Comparison of ENCODE assay signal across 1 cellular context in the genomic region with DNA sequence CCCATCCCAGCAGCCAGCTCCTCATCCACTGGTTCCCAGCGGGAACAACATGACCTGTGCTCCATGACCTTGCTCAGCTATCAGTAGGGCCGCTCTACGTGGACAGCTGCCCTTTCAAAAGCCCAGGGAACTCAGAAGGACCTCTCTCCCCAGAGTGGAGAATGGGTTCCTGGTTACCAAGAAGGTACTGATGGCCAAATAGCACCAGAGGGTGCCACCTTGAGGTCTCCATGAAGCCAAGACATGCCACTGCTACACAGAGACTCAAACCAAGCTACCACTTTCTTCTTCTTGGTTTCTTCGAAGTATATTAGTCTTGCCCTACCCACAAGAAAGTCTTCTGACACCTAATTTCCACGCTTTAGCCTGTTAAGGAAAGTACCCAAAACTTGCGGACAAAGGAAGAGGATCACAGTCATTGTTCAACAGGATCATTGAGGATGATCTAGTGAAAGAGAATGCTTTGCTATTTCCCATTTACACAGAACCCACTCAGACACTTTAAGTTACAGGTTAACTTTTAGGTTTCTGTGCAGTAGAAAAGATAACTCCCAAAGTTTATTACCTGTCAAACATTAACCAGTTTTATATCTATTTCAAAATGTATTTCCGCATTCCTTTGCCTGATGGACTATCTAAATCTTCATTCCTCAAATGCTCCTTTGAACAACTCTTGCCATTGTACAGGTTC.
TF ChIP-seq lines count a peak whose summit lies in the region.

No MANE protein-coding gene starts in this region.

TF ChIP-seq in HepG2, 621 proteins besides CTCF, POLR2A, EP300 and RAD21 (continued from another document and continues in another):
- TF ChIP-seq, protein P1, sequence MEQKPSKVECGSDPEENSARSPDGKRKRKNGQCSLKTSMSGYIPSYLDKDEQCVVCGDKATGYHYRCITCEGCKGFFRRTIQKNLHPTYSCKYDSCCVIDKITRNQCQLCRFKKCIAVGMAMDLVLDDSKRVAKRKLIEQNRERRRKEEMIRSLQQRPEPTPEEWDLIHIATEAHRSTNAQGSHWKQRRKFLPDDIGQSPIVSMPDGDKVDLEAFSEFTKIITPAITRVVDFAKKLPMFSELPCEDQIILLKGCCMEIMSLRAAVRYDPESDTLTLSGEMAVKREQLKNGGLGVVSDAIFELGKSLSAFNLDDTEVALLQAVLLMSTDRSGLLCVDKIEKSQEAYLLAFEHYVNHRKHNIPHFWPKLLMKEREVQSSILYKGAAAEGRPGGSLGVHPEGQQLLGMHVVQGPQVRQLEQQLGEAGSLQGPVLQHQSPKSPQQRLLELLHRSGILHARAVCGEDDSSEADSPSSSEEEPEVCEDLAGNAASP (CRISPR knock-in tag; IDR thresholded peaks at IDR 0.05; ENCODE audit: borderline replicate concordance): no peak; the same call in 1 of the 2 replicates
- TF ChIP-seq THAP11 (CRISPR knock-in tag; IDR thresholded peaks at IDR 0.05): peak; percentile 39; the same call in 1 of the 2 replicates
- TF ChIP-seq ZFP41 (CRISPR knock-in tag; IDR thresholded peaks at IDR 0.05; ENCODE audit: borderline replicate concordance): no peak
- no peak for TF ChIP-seq ZSCAN31 (CRISPR knock-in tag; IDR thresholded peaks at IDR 0.05; ENCODE audit: low read depth)
- TF ChIP-seq, protein P2, sequence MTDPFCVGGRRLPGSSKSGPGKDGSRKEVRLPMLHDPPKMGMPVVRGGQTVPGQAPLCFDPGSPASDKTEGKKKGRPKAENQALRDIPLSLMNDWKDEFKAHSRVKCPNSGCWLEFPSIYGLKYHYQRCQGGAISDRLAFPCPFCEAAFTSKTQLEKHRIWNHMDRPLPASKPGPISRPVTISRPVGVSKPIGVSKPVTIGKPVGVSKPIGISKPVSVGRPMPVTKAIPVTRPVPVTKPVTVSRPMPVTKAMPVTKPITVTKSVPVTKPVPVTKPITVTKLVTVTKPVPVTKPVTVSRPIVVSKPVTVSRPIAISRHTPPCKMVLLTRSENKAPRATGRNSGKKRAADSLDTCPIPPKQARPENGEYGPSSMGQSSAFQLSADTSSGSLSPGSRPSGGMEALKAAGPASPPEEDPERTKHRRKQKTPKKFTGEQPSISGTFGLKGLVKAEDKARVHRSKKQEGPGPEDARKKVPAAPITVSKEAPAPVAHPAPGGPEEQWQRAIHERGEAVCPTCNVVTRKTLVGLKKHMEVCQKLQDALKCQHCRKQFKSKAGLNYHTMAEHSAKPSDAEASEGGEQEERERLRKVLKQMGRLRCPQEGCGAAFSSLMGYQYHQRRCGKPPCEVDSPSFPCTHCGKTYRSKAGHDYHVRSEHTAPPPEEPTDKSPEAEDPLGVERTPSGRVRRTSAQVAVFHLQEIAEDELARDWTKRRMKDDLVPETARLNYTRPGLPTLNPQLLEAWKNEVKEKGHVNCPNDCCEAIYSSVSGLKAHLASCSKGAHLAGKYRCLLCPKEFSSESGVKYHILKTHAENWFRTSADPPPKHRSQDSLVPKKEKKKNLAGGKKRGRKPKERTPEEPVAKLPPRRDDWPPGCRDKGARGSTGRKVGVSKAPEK (CRISPR knock-in tag; IDR thresholded peaks at IDR 0.05; ENCODE audit: borderline replicate concordance): no peak
- TF ChIP-seq, protein P3, sequence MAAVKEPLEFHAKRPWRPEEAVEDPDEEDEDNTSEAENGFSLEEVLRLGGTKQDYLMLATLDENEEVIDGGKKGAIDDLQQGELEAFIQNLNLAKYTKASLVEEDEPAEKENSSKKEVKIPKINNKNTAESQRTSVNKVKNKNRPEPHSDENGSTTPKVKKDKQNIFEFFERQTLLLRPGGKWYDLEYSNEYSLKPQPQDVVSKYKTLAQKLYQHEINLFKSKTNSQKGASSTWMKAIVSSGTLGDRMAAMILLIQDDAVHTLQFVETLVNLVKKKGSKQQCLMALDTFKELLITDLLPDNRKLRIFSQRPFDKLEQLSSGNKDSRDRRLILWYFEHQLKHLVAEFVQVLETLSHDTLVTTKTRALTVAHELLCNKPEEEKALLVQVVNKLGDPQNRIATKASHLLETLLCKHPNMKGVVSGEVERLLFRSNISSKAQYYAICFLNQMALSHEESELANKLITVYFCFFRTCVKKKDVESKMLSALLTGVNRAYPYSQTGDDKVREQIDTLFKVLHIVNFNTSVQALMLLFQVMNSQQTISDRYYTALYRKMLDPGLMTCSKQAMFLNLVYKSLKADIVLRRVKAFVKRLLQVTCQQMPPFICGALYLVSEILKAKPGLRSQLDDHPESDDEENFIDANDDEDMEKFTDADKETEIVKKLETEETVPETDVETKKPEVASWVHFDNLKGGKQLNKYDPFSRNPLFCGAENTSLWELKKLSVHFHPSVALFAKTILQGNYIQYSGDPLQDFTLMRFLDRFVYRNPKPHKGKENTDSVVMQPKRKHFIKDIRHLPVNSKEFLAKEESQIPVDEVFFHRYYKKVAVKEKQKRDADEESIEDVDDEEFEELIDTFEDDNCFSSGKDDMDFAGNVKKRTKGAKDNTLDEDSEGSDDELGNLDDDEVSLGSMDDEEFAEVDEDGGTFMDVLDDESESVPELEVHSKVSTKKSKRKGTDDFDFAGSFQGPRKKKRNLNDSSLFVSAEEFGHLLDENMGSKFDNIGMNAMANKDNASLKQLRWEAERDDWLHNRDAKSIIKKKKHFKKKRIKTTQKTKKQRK (IDR thresholded peaks at IDR 0.05; ENCODE audit: low read length): no peak
- TF ChIP-seq, protein P4, sequence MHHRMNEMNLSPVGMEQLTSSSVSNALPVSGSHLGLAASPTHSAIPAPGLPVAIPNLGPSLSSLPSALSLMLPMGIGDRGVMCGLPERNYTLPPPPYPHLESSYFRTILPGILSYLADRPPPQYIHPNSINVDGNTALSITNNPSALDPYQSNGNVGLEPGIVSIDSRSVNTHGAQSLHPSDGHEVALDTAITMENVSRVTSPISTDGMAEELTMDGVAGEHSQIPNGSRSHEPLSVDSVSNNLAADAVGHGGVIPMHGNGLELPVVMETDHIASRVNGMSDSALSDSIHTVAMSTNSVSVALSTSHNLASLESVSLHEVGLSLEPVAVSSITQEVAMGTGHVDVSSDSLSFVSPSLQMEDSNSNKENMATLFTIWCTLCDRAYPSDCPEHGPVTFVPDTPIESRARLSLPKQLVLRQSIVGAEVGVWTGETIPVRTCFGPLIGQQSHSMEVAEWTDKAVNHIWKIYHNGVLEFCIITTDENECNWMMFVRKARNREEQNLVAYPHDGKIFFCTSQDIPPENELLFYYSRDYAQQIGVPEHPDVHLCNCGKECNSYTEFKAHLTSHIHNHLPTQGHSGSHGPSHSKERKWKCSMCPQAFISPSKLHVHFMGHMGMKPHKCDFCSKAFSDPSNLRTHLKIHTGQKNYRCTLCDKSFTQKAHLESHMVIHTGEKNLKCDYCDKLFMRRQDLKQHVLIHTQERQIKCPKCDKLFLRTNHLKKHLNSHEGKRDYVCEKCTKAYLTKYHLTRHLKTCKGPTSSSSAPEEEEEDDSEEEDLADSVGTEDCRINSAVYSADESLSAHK (CRISPR knock-in tag; IDR thresholded peaks at IDR 0.05; ENCODE audit: borderline replicate concordance): no peak
- no peak for TF ChIP-seq KDM3A (CRISPR knock-in tag; IDR thresholded peaks at IDR 0.05; ENCODE audit: low read depth)
- 0 out of 2 replicates have a peak, but pooled peaks have one; percentile 68 for TF ChIP-seq ZNF619 (CRISPR knock-in tag; IDR thresholded peaks at IDR 0.05)
- no peak; the same call in 1 of the 2 replicates for TF ChIP-seq ETV5 (CRISPR knock-in tag; IDR thresholded peaks at IDR 0.05; ENCODE audit: borderline replicate concordance)
- TF ChIP-seq, protein P5, sequence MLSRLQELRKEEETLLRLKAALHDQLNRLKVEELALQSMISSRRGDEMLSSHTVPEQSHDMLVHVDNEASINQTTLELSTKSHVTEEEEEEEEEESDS (CRISPR knock-in tag; IDR thresholded peaks at IDR 0.05; ENCODE audit: borderline replicate concordance): no peak
- no peak for TF ChIP-seq ZNF589 (CRISPR knock-in tag; conservative IDR thresholded peaks at IDR 0.05)
- TF ChIP-seq ZNF30 (CRISPR knock-in tag; IDR thresholded peaks at IDR 0.05): no peak
- TF ChIP-seq NFE2L1 (CRISPR knock-in tag; IDR thresholded peaks at IDR 0.05; ENCODE audit: borderline replicate concordance): no peak
- TF ChIP-seq KDM5B (CRISPR knock-in tag; IDR thresholded peaks at IDR 0.05; ENCODE audit: borderline replicate concordance): no peak
- TF ChIP-seq ZNF773 (CRISPR knock-in tag; IDR thresholded peaks at IDR 0.05; ENCODE audit: borderline replicate concordance): no peak
- TF ChIP-seq ZNF564 (CRISPR knock-in tag; IDR thresholded peaks at IDR 0.05): no peak
- TF ChIP-seq RARG (CRISPR knock-in tag; IDR thresholded peaks at IDR 0.05; ENCODE audit: low read depth): no peak
- no peak for TF ChIP-seq PHF20 (CRISPR knock-in tag; IDR thresholded peaks at IDR 0.05)
- no peak for TF ChIP-seq ZNF83 (CRISPR knock-in tag; IDR thresholded peaks at IDR 0.05; ENCODE audit: borderline replicate concordance)
- TF ChIP-seq, protein P6, sequence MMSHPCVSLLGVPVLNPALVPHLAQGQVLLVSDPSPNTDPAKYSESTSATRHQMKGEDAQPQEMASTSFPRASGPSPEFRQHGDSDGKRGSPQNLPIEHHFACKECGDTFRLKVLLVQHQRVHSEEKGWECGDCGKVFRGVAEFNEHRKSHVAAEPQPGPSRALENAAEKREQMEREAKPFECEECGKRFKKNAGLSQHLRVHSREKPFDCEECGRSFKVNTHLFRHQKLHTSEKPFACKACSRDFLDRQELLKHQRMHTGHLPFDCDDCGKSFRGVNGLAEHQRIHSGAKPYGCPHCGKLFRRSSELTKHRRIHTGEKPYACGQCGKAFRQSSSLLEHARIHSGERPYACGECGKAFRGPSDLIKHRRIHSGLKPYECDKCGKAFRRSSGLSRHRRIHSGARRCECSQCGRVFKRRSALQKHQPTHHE (CRISPR knock-in tag; IDR thresholded peaks at IDR 0.05; ENCODE audit: borderline replicate concordance): peak; percentile 54; the same call in 1 of the 2 replicates
- TF ChIP-seq PTBP1 (IDR thresholded peaks at IDR 0.05; ENCODE audit: low read depth, low read length, poor library complexity, severe bottlenecking): no peak
- TF ChIP-seq RELA (CRISPR knock-in tag; IDR thresholded peaks at IDR 0.05): no peak
- no peak for TF ChIP-seq ZSCAN22 (CRISPR knock-in tag; IDR thresholded peaks at IDR 0.05)
- TF ChIP-seq MIER2 (CRISPR knock-in tag; IDR thresholded peaks at IDR 0.05): no peak
- TF ChIP-seq RXRB (CRISPR knock-in tag; IDR thresholded peaks at IDR 0.05; ENCODE audit: borderline replicate concordance): peak; percentile 30; the same call in 1 of the 2 replicates
- TF ChIP-seq, protein P7, sequence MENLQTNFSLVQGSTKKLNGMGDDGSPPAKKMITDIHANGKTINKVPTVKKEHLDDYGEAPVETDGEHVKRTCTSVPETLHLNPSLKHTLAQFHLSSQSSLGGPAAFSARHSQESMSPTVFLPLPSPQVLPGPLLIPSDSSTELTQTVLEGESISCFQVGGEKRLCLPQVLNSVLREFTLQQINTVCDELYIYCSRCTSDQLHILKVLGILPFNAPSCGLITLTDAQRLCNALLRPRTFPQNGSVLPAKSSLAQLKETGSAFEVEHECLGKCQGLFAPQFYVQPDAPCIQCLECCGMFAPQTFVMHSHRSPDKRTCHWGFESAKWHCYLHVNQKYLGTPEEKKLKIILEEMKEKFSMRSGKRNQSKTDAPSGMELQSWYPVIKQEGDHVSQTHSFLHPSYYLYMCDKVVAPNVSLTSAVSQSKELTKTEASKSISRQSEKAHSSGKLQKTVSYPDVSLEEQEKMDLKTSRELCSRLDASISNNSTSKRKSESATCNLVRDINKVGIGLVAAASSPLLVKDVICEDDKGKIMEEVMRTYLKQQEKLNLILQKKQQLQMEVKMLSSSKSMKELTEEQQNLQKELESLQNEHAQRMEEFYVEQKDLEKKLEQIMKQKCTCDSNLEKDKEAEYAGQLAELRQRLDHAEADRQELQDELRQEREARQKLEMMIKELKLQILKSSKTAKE (CRISPR knock-in tag; IDR thresholded peaks at IDR 0.05; ENCODE audit: borderline replicate concordance): no peak
- TF ChIP-seq ZNF569 (CRISPR knock-in tag; IDR thresholded peaks at IDR 0.05; ENCODE audit: borderline replicate concordance): no peak
- TF ChIP-seq, protein P8, sequence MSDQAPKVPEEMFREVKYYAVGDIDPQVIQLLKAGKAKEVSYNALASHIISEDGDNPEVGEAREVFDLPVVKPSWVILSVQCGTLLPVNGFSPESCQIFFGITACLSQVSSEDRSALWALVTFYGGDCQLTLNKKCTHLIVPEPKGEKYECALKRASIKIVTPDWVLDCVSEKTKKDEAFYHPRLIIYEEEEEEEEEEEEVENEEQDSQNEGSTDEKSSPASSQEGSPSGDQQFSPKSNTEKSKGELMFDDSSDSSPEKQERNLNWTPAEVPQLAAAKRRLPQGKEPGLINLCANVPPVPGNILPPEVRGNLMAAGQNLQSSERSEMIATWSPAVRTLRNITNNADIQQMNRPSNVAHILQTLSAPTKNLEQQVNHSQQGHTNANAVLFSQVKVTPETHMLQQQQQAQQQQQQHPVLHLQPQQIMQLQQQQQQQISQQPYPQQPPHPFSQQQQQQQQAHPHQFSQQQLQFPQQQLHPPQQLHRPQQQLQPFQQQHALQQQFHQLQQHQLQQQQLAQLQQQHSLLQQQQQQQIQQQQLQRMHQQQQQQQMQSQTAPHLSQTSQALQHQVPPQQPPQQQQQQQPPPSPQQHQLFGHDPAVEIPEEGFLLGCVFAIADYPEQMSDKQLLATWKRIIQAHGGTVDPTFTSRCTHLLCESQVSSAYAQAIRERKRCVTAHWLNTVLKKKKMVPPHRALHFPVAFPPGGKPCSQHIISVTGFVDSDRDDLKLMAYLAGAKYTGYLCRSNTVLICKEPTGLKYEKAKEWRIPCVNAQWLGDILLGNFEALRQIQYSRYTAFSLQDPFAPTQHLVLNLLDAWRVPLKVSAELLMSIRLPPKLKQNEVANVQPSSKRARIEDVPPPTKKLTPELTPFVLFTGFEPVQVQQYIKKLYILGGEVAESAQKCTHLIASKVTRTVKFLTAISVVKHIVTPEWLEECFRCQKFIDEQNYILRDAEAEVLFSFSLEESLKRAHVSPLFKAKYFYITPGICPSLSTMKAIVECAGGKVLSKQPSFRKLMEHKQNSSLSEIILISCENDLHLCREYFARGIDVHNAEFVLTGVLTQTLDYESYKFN (CRISPR knock-in tag; conservative IDR thresholded peaks at IDR 0.05): peak; percentile 83
- no peak for TF ChIP-seq CCDC6 (CRISPR knock-in tag; IDR thresholded peaks at IDR 0.05)
- TF ChIP-seq CHD2 (IDR thresholded peaks at IDR 0.05; ENCODE audit: low read depth, low read length): no peak
- TF ChIP-seq, protein P9, sequence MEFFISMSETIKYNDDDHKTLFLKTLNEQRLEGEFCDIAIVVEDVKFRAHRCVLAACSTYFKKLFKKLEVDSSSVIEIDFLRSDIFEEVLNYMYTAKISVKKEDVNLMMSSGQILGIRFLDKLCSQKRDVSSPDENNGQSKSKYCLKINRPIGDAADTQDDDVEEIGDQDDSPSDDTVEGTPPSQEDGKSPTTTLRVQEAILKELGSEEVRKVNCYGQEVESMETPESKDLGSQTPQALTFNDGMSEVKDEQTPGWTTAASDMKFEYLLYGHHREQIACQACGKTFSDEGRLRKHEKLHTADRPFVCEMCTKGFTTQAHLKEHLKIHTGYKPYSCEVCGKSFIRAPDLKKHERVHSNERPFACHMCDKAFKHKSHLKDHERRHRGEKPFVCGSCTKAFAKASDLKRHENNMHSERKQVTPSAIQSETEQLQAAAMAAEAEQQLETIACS (CRISPR knock-in tag; IDR thresholded peaks at IDR 0.05): no peak
- no peak; the same call in none of the 2 replicates for TF ChIP-seq RARA (CRISPR knock-in tag; IDR thresholded peaks at IDR 0.05)
- TF ChIP-seq, protein P10, sequence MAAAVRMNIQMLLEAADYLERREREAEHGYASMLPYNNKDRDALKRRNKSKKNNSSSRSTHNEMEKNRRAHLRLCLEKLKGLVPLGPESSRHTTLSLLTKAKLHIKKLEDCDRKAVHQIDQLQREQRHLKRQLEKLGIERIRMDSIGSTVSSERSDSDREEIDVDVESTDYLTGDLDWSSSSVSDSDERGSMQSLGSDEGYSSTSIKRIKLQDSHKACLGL (CRISPR knock-in tag; IDR thresholded peaks at IDR 0.05): no peak
- no peak for TF ChIP-seq ZNF225 (CRISPR knock-in tag; IDR thresholded peaks at IDR 0.05)
- no peak for TF ChIP-seq NR1H2 (CRISPR knock-in tag; IDR thresholded peaks at IDR 0.05; ENCODE audit: borderline replicate concordance, low read depth)
- TF ChIP-seq KDM4B (CRISPR knock-in tag; IDR thresholded peaks at IDR 0.05): peak; percentile 20; the same call in 1 of the 2 replicates
- TF ChIP-seq NFIC (IDR thresholded peaks at IDR 0.05; ENCODE audit: low read length): 0 out of 2 replicates have a peak, but pooled peaks have one; percentile 80
